In the genomic region with DNA sequence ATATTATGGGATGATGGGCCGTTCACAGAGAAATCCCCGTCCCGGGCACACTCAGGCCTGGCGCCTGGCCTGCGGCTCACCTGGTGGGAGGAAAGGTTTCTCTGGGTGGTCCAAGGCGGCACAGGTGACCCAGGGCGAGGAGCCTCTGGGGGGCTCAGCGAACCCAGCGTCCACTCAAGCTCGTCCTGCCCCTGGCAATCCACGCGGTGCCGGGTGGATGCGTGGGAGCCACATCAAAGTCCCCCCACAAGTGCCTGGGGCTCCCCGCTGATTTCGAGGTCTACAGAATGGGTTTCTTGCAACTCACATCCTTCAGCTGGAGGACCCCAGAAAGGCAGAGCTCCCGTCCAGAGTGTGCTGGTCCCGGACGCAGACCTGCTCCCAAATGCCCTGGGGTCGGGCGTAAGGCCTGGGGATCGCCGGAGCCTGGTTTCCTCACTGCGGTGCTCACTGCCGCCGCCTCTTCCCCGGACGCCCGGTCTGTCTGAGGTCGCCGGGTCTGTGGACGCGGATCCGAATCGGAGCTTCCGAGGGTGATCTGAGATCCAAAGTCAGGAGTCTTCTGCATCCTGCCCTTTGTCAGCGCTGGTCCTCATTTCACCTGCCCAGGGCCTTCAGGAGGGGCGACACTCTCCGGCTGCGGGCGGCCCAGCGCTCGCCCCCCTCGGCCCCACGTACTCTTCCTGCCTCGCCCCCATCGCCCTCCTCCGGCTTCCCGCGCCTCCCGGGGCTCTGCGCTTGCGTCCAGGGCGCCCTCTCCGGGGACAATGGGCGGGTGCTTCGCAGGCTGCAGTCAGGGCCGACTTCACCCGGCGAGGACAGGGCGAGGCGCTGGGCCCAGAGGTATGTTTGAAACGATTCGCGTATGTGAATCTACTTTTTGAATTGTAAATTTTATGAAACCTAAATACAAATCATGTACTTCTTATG, we compare ENCODE assay signal across 8 cellular contexts. TPM values are rescaled to one million over a fixed set of nuclear protein-coding genes. Genes with fewer than 3 reads are reported as not detected.
DNase-seq lines count a peak whose midpoint lies in the region; ATAC-seq and TF ChIP-seq lines count a peak whose summit lies in the region.

No MANE protein-coding gene starts in this region.

- no peaks in the 10 kb centered on the region for H3K27me3 ChIP-seq in iPS DF 6.9 (ENCODE audit: control insufficient read depth, insufficient read depth, low read length)

- H3K36me3 Mint-ChIP-seq in activated naive CD8-positive, alpha-beta T cell treated with anti-CD3 and anti-CD28 coated beads for 36 hours, result peaks cover 3% of the 10 kb centered on the region
- peaks cover 3% of the 10 kb centered on the region for H3K36me3 Mint-ChIP-seq in Calu3 (ENCODE audit: insufficient read depth, unreplicated experiment)

- peak overlapping the region; percentile 69 for H3K4me3 Mint-ChIP-seq in activated naive CD8-positive, alpha-beta T cell treated with anti-CD3 and anti-CD28 coated beads for 36 hours
- H3K4me3 Mint-ChIP-seq in Calu3 (ENCODE audit: low read depth, unreplicated experiment), result no peak overlapping the region

- peak; percentile 77 for ATAC-seq in GM21737 (IDR thresholded peaks at IDR 0.05; ENCODE audit: unreplicated experiment)

- no peaks in the 10 kb centered on the region for H3K36me3 ChIP-seq in iPS DF 6.9 (ENCODE audit: control insufficient read depth, insufficient read depth, low read length)

- peak overlapping the region; percentile 42 for H3K27ac Mint-ChIP-seq in activated naive CD8-positive, alpha-beta T cell treated with anti-CD3 and anti-CD28 coated beads for 36 hours
- no peak overlapping the region for H3K27ac Mint-ChIP-seq in Calu3 (ENCODE audit: unreplicated experiment)

- H3K27me3 Mint-ChIP-seq in activated naive CD8-positive, alpha-beta T cell treated with anti-CD3 and anti-CD28 coated beads for 36 hours, result no peaks in the 10 kb centered on the region
- H3K27me3 Mint-ChIP-seq in Calu3 (ENCODE audit: unreplicated experiment), result peaks cover 17% of the 10 kb centered on the region

- H3K4me1 Mint-ChIP-seq in activated naive CD8-positive, alpha-beta T cell treated with anti-CD3 and anti-CD28 coated beads for 36 hours, result peaks cover 18% of the 10 kb centered on the region
- no peaks in the 10 kb centered on the region for H3K4me1 Mint-ChIP-seq in Calu3 (ENCODE audit: low read depth, unreplicated experiment)

- no CpG with 5 or more reads among the region's 65 CpGs for WGBS in iPS DF 6.9 (ENCODE audit: insufficient coverage, insufficient read length)

- CTCF ChIA-PET in Calu3 (lab: Charles Lee), result no interaction called here

- no peaks in the 10 kb centered on the region for H3K9me3 Mint-ChIP-seq in activated naive CD8-positive, alpha-beta T cell treated with anti-CD3 and anti-CD28 coated beads for 36 hours
- no peaks in the 10 kb centered on the region for H3K9me3 Mint-ChIP-seq in Calu3 (ENCODE audit: low read depth, unreplicated experiment)

- H3K9me3 ChIP-seq in iPS DF 6.9 (ENCODE audit: control insufficient read depth, insufficient read depth, low read length), result no peaks in the 10 kb centered on the region

- peak overlapping the region; percentile 31; the same call in 1 of the 2 replicates for H3K4me3 ChIP-seq in iPS DF 6.9 (ENCODE audit: low read length)
- H3K4me3 ChIP-seq in skin epidermis, result peak overlapping the region; percentile 26 to 38 (median 36)

- intact Hi-C loops in Calu3 (cut with micrococcal nuclease; ENCODE audit: unreplicated experiment), result no loop called here

- no peaks in the 10 kb centered on the region for H3K4me1 ChIP-seq in iPS DF 6.9 (ENCODE audit: control insufficient read depth, insufficient read depth, low read length)

- TF ChIP-seq CTCF in Calu3 (IDR thresholded peaks at IDR 0.05; ENCODE audit: unreplicated experiment), result no peak

- H3K27ac ChIP-seq in iPS DF 6.9 (ENCODE audit: low read length), result no peak overlapping the region
- H3K27ac ChIP-seq in skin epidermis, result peak overlapping the region in 9 of 21 experiments; percentile 6 to 66 (median 34)

- no TSS peak for BruUV-seq in Calu3 (replicated peaks; lab: Mats Ljungman, UMichigan)

- DNase-seq in DMS79 treated with DMSO at 0.1 percent for 48 hours (lab: John Stamatoyannopoulos, UW) (peak; percentile 39), RPMI7951 (ENCODE audit: low read depth) (peak; percentile 24), iPS DF 6.9 (ENCODE audit: low read depth, low spot score) (no peak), Calu3 (no peak), inferior parietal cortex (ENCODE audit: extremely low spot score) (no peak)
- peak; percentile 83 for DNase-seq in activated naive CD8-positive, alpha-beta T cell treated with anti-CD3 and anti-CD28 coated beads for 36 hours

RNA-seq across cellular contexts. Expression of a gene that starts 20.0 kb away (rescaled TPM):
- 21.0 and 24.5 TPM in 2 replicates for total RNA-seq in RPMI7951 (2014; rRNA removed; shearing (Covaris generic))
- total RNA-seq in activated naive CD8-positive, alpha-beta T cell treated with anti-CD3 and anti-CD28 coated beads for 36 hours, result 10 to 100 TPM; 31.1 to 31.8 TPM
- total RNA-seq in Calu3 (2022), result 41.2 and 41.5 TPM in 2 replicates

Comparison
In these comparisons a context has a peak if more than half of its experiments do, and no peak if none do; other contexts are left out.
1. DNase-seq: peak in DMS79 treated with DMSO at 0.1 percent for 48 hours (single experiment), RPMI7951 (single experiment) and activated naive CD8-positive, alpha-beta T cell treated with anti-CD3 and anti-CD28 coated beads for 36 hours (single experiment); none in iPS DF 6.9 (single experiment), Calu3 (single experiment) and inferior parietal cortex (single experiment).